In the genomic region with DNA sequence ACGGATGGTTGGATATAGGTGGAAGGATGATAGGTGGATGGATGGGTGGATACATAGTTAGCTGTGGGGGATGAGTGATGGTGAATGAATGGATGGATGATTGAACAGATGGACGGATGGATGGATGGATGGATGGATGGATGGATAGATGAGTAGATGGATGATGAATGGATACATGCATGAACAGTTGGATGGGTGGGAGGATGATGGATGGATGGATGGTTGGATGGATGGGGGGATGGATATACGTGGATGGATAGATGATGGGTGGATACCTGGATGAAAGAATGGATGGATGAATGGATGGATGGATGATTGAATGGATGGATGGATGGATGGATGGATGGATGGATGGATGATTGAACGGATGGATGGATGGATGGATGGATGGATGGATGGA, we compare ENCODE assay signal across 23 cellular contexts.
"Had no signal": no experiment of that assay in that cellular context is flagged by ENCODE, and none has a peak within 500 bp of the region (broad histone marks: within the 10 kb centered on the region; RNA-seq: fewer than 3 reads in every experiment).

No MANE protein-coding gene starts in this region.

- DNase-seq: colonic mucosa; cortex of kidney; effector CD8-positive, alpha-beta T cell; effector memory CD8-positive, alpha-beta T cell; endodermal cell; erythroblast; esophagus squamous epithelium; foreskin fibroblast; foreskin melanocyte; gastrocnemius medialis; glutamatergic neuron; heart right ventricle; hypothalamus; islet precursor cell; left cardiac atrium; left lung; left ventricle myocardium superior; lower lobe of right lung; mesenchymal stem cell; naive thymus-derived CD4-positive, alpha-beta T cell had no signal

- H3K27me3 ChIP-seq: colonic mucosa, gastrocnemius medialis, heart right ventricle had no signal

- H3K4me3 ChIP-seq: colonic mucosa, esophagus squamous epithelium, gastrocnemius medialis, heart right ventricle, left lung, lower lobe of right lung had no signal

- H3K27ac ChIP-seq: colonic mucosa, epithelial cell of prostate, esophagus squamous epithelium, gastrocnemius medialis, heart right ventricle, left lung, lower lobe of right lung had no signal

- ATAC-seq: esophagus mucosa; gastrocnemius medialis; left lung; left ventricle myocardium superior; naive thymus-derived CD4-positive, alpha-beta T cell had no signal

- H3K4me1 ChIP-seq: colonic mucosa, gastrocnemius medialis, left lung, lower lobe of right lung had no signal

- H3K36me3 ChIP-seq: colonic mucosa, esophagus squamous epithelium, gastrocnemius medialis, heart right ventricle, left lung, lower lobe of right lung had no signal

- FAIRE-seq: endometrium had no signal

- H3K9me3 ChIP-seq: colonic mucosa, esophagus squamous epithelium, gastrocnemius medialis, left lung, lower lobe of right lung had no signal
